ENCODE assay signal across 12 cellular contexts in genomic region chr13:90717451-90717936, GRCh38.
A peak's percentile ranks its signal among the peaks of the same experiment; 100 is the strongest.
DNase-seq lines count a peak whose midpoint lies in the region; ATAC-seq and TF ChIP-seq lines count a peak whose summit lies in the region.
"Had no signal": no experiment of that assay in that cellular context is flagged by ENCODE, and none has a peak within 500 bp of the region (broad histone marks: within the 10 kb centered on the region; RNA-seq: fewer than 3 reads in every experiment).

No MANE protein-coding gene starts in this region.

- H3F3A ChIP-seq in SK-N-SH (replicated peaks; ENCODE audit: insufficient read depth) (no peaks in the 10 kb centered on the region), smooth muscle cell (ENCODE audit: low read depth) (peaks cover 3% of the 10 kb centered on the region)

- H3K79me2 ChIP-seq in SK-N-SH (ENCODE audit: insufficient read depth) (no peaks in the 10 kb centered on the region), smooth muscle cell (ENCODE audit: low read depth) (no peaks in the 10 kb centered on the region)

- 35% methylated on average over 3 of the region's 3 CpGs for WGBS in SK-N-SH (ENCODE audit: low lambda C conversion rate)
- WGBS in smooth muscle cell (ENCODE audit: low lambda C conversion rate), result 22% methylated on average over 3 of the region's 3 CpGs

- H3K27ac ChIP-seq in SK-N-SH (ENCODE audit: low read depth in 2 of 2, low read length in 1 of 2) (peak overlapping the region in 1 of 2 experiments; percentile 34; a peak in 1 of 4 replicates), smooth muscle cell (ENCODE audit: low read depth) (peak overlapping the region; percentile 61), ascending aorta (no peak overlapping the region)
- H3K27ac ChIP-seq: 22Rv1, KMS-11, tibial artery had no signal

- no peak overlapping the region for H3K9ac ChIP-seq in SK-N-SH
- no peak overlapping the region for H3K9ac ChIP-seq in smooth muscle cell (ENCODE audit: low read depth)
- H3K9ac ChIP-seq: KMS-11 had no signal

- ATAC-seq in SK-N-SH treated with all-trans-retinoic acid at 6 μM for 48 hours, result peak; percentile 92
- ATAC-seq: mucosa of descending colon had no signal

- H3K27me3 ChIP-seq in SK-N-SH (ENCODE audit: insufficient read depth) (no peaks in the 10 kb centered on the region), smooth muscle cell (ENCODE audit: low read depth) (no peaks in the 10 kb centered on the region), ascending aorta (no peaks in the 10 kb centered on the region)
- H3K27me3 ChIP-seq: tibial artery had no signal

- no peak overlapping the region for H2AFZ ChIP-seq in SK-N-SH (ENCODE audit: low read depth)
- peak overlapping the region; percentile 4 for H2AFZ ChIP-seq in smooth muscle cell (ENCODE audit: low read depth)

- intact Hi-C loops in ascending aorta (cut with DNase I), result no loop called here

- H3K36me3 ChIP-seq in SK-N-SH (replicated peaks in 1 of 2; ENCODE audit: control insufficient read depth in 1 of 2, insufficient read depth in 2 of 2, low read length in 1 of 2), result no peaks in the 10 kb centered on the region
- H3K36me3 ChIP-seq in smooth muscle cell (ENCODE audit: low read depth), result no peaks in the 10 kb centered on the region
- H3K36me3 ChIP-seq in ascending aorta, result no peaks in the 10 kb centered on the region
- H3K36me3 ChIP-seq: tibial artery had no signal

- DNase-seq in SK-N-SH (no peak), astrocyte of the hippocampus (ENCODE audit: low read depth, low spot score) (peak; percentile 94), iPS-NIHi7 (ENCODE audit: extremely low spot score) (peak; percentile 10), smooth muscle cell (lab: John Stamatoyannopoulos, UW; ENCODE audit: unreplicated experiment) (no peak), GM13976 (ENCODE audit: low spot score) (no peak), ascending aorta (ENCODE audit: low spot score in 2 of 2) (no peak), anterior cingulate cortex (lab: John Stamatoyannopoulos, UW) (no peak)
- DNase-seq: mucosa of descending colon, tibial artery had no signal

- TF ChIP-seq RAD21 in SK-N-SH (IDR thresholded peaks at IDR 0.05; ENCODE audit: low read length), result no peak

- POLR2A ChIA-PET in SK-N-SH (lab: Yijun Ruan, JAX), result no interaction called here

- TF ChIP-seq CTCF in SK-N-SH (IDR thresholded peaks at IDR 0.05) (no peak), smooth muscle cell (IDR thresholded peaks at IDR 0.05; ENCODE audit: borderline replicate concordance, insufficient read depth, poor library complexity, severe bottlenecking) (no peak), GM13976 (IDR thresholded peaks at IDR 0.05; ENCODE audit: borderline replicate concordance, control extremely low read depth, extremely low read depth, insufficient read depth, missing control alignments) (no peak), ascending aorta (IDR thresholded peaks at IDR 0.05) (no peak)

- CTCF ChIA-PET in SK-N-SH (lab: Yijun Ruan, JAX), result interaction anchor here (1.2 kb wide), 1 partner anchor 41 kb away, joined by 3 read pairs; no protein-coding TSS in a partner anchor

- H3K9me3 ChIP-seq in SK-N-SH (no peaks in the 10 kb centered on the region), smooth muscle cell (replicated peaks; ENCODE audit: low read depth) (no peaks in the 10 kb centered on the region), ascending aorta (no peaks in the 10 kb centered on the region)
- H3K9me3 ChIP-seq: mucosa of descending colon, tibial artery had no signal

- in situ Hi-C loops in GM13976 (cut with MboI; ENCODE audit: low sequenced_read_pairs, unreplicated experiment), result no loop called here

- no peak for TF ChIP-seq EP300 in SK-N-SH (IDR thresholded peaks at IDR 0.05; ENCODE audit: borderline replicate concordance in 1 of 2, low read depth in 1 of 2, low read length in 1 of 2)

- H3K4me1 ChIP-seq in SK-N-SH (ENCODE audit: control insufficient read depth in 1 of 2, insufficient read depth in 2 of 2, low read depth in 1 of 2, low read length in 1 of 2) (peaks cover 0 to 4% of the 10 kb centered on the region in 2 experiments; a peak in 2 of 4 replicates), smooth muscle cell (ENCODE audit: low read depth) (peaks cover 22% of the 10 kb centered on the region), ascending aorta (no peaks in the 10 kb centered on the region)
- H3K4me1 ChIP-seq: tibial artery had no signal

- no peaks in the 10 kb centered on the region for H3K9me2 ChIP-seq in SK-N-SH

- no peak overlapping the region for H3K4me3 ChIP-seq in SK-N-SH (ENCODE audit: low read depth in 2 of 2, low read length in 1 of 2)
- H3K4me3 ChIP-seq in smooth muscle cell, result no peak overlapping the region
- H3K4me3 ChIP-seq in ascending aorta, result no peak overlapping the region
- H3K4me3 ChIP-seq: mucosa of descending colon, tibial artery had no signal

- no peaks in the 10 kb centered on the region for H4K20me1 ChIP-seq in SK-N-SH (ENCODE audit: insufficient read depth)
- no peaks in the 10 kb centered on the region for H4K20me1 ChIP-seq in smooth muscle cell (ENCODE audit: low read depth)

- H3K4me2 ChIP-seq in SK-N-SH (no peak overlapping the region), smooth muscle cell (peak overlapping the region; percentile 77)
- H3K4me2 ChIP-seq: KMS-11 had no signal

TF ChIP-seq in SK-N-SH treated with all-trans-retinoic acid at 6 μM for 48 hours, 23 proteins besides CTCF, POLR2A, EP300 and RAD21:
- TF ChIP-seq CSDC2 (CRISPR knock-in tag; IDR thresholded peaks at IDR 0.05), result no peak
- 0 out of 2 replicates have a peak, but pooled peaks have one; percentile 50 for TF ChIP-seq CREB5 (CRISPR knock-in tag; IDR thresholded peaks at IDR 0.05; ENCODE audit: low read depth)
- TF ChIP-seq ISL1 (CRISPR knock-in tag; IDR thresholded peaks at IDR 0.05), result peak; percentile 63
- TF ChIP-seq PATZ1 (CRISPR knock-in tag; IDR thresholded peaks at IDR 0.05; ENCODE audit: borderline replicate concordance), result peak; percentile 16; the same call in 1 of the 2 replicates
TF ChIP-seq in SK-N-SH treated with all-trans-retinoic acid at 6 μM for 48 hours: peak in this region for 3.

TF ChIP-seq in SK-N-SH, 30 proteins besides CTCF, POLR2A, EP300 and RAD21:
- no peak for TF ChIP-seq FOXJ3 (CRISPR knock-in tag; IDR thresholded peaks at IDR 0.05)
- TF ChIP-seq FOXM1 (IDR thresholded peaks at IDR 0.05; ENCODE audit: low read depth), result no peak
- no peak for TF ChIP-seq SMC3 (IDR thresholded peaks at IDR 0.05; ENCODE audit: low read depth, low read length)
- TF ChIP-seq EZH2phosphoT487 (IDR thresholded peaks at IDR 0.05; ENCODE audit: borderline replicate concordance, low read depth), result no peak
- TF ChIP-seq GATA2 (CRISPR knock-in tag; IDR thresholded peaks at IDR 0.05), result no peak
- no peak for TF ChIP-seq ELF1 (IDR thresholded peaks at IDR 0.05)
- TF ChIP-seq FOSL2 (IDR thresholded peaks at IDR 0.05; ENCODE audit: borderline replicate concordance, low read depth), result no peak; the same call in 1 of the 2 replicates
- no peak for TF ChIP-seq RXRA (IDR thresholded peaks at IDR 0.05; ENCODE audit: borderline replicate concordance, low read depth)
- TF ChIP-seq POLR2AphosphoS5 (IDR thresholded peaks at IDR 0.05; ENCODE audit: low read depth, low read length), result no peak
- no peak for TF ChIP-seq USF2 (IDR thresholded peaks at IDR 0.05; ENCODE audit: borderline replicate concordance, low read depth, low read length)
- TF ChIP-seq RCOR1 (IDR thresholded peaks at IDR 0.05; ENCODE audit: low read length), result no peak
- no peak for TF ChIP-seq TCF12 (IDR thresholded peaks at IDR 0.05)
- no peak for TF ChIP-seq NRF1 (IDR thresholded peaks at IDR 0.05; ENCODE audit: low read depth, low read length)
- no peak for TF ChIP-seq RFX5 (IDR thresholded peaks at IDR 0.05; ENCODE audit: low read length)
- no peak for TF ChIP-seq CHD2 (IDR thresholded peaks at IDR 0.05; ENCODE audit: low read length, partially characterized antibody)
- no peak for TF ChIP-seq JUND (IDR thresholded peaks at IDR 0.05)
- TF ChIP-seq REST (IDR thresholded peaks at IDR 0.05; ENCODE audit: low read depth, low read length), result no peak
- no peak for TF ChIP-seq TAF1 (IDR thresholded peaks at IDR 0.05; ENCODE audit: borderline replicate concordance, low read depth, low read length)
TF ChIP-seq in SK-N-SH: peak in this region for 0.

Comparison
In these comparisons a context has a peak if more than half of its experiments do, and no peak if none do; other contexts are left out.
1. DNase-seq: peak in astrocyte of the hippocampus (single experiment) and iPS-NIHi7 (single experiment); none in SK-N-SH (single experiment), smooth muscle cell (single experiment), GM13976 (single experiment), ascending aorta (0 of 2) and anterior cingulate cortex (0 of 58).